In genomic region chr10:132330486-132330833, GRCh38 we compare ENCODE assay signal across 1 cellular context.
TF ChIP-seq lines count a peak whose summit lies in the region.

No MANE protein-coding gene starts in this region.

TF ChIP-seq in HEK293, 187 proteins besides CTCF, POLR2A, EP300 and RAD21 (continued from another document):
- TF ChIP-seq, protein P1, sequence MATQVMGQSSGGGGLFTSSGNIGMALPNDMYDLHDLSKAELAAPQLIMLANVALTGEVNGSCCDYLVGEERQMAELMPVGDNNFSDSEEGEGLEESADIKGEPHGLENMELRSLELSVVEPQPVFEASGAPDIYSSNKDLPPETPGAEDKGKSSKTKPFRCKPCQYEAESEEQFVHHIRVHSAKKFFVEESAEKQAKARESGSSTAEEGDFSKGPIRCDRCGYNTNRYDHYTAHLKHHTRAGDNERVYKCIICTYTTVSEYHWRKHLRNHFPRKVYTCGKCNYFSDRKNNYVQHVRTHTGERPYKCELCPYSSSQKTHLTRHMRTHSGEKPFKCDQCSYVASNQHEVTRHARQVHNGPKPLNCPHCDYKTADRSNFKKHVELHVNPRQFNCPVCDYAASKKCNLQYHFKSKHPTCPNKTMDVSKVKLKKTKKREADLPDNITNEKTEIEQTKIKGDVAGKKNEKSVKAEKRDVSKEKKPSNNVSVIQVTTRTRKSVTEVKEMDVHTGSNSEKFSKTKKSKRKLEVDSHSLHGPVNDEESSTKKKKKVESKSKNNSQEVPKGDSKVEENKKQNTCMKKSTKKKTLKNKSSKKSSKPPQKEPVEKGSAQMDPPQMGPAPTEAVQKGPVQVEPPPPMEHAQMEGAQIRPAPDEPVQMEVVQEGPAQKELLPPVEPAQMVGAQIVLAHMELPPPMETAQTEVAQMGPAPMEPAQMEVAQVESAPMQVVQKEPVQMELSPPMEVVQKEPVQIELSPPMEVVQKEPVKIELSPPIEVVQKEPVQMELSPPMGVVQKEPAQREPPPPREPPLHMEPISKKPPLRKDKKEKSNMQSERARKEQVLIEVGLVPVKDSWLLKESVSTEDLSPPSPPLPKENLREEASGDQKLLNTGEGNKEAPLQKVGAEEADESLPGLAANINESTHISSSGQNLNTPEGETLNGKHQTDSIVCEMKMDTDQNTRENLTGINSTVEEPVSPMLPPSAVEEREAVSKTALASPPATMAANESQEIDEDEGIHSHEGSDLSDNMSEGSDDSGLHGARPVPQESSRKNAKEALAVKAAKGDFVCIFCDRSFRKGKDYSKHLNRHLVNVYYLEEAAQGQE (tag by site-specific recombination; IDR thresholded peaks at IDR 0.05): no peak
- TF ChIP-seq ZNF677 (tag by site-specific recombination; IDR thresholded peaks at IDR 0.05) (no peak), KLF10 (tag by site-specific recombination; IDR thresholded peaks at IDR 0.05) (0 out of 2 replicates have a peak, but pooled peaks have one; percentile 5), GLI2 (tag by site-specific recombination; IDR thresholded peaks at IDR 0.05; ENCODE audit: borderline replicate concordance, low read depth) (no peak)
